10 cellular contexts compared by ENCODE assay signal in the genomic region with DNA sequence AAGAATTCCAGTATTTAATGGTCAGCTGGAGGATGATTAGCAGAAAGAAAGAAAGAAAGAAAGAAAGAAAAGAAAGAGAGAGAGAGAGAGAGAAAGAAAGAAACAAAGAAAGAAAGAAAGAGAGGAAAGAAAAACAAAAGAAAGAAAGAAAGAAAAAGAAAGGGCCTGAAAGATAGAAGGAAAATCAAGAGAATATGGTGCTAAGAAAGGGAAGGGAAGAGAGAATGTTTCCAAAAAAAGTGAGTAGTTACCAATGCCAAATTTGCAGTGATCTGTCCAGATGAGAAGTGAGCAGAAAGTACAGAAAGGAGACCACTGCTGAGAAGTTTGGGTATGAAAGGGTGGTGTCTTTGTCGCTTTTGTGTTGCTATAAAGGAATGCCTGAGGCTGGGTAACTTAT. TPM values are rescaled to one million over a fixed set of nuclear protein-coding genes. Genes with fewer than 3 reads are reported as not detected.
"Had no signal": no experiment of that assay in that cellular context is flagged by ENCODE, and none has a peak within 500 bp of the region (broad histone marks: within the 10 kb centered on the region; RNA-seq: fewer than 3 reads in every experiment).

No MANE protein-coding gene starts in this region.

- H2AFZ ChIP-seq: GM23248 had no signal

- H3K27ac Mint-ChIP-seq: H9, HFFc6 had no signal

- H3K9me3 Mint-ChIP-seq: H9, HFFc6 had no signal

- DNase-seq: GM23248, H9, HCEC 1CT, HFFc6, IMR-90 had no signal

- H3K4me2 ChIP-seq: KMS-11 had no signal

- H3K4me3 Mint-ChIP-seq: H9, HFFc6 had no signal

- H3K27ac ChIP-seq: GM23248, KMS-11 had no signal

- H3K9ac ChIP-seq: GM23248, KMS-11 had no signal

- FAIRE-seq: H1, H54, HTR-8/SVneo had no signal

- H3K4me3 ChIP-seq: GM23248 had no signal

RNA-seq across cellular contexts. Expression of gene SLC17A4, which starts 26.6 kb away (rescaled TPM):
- total RNA-seq: GM23248, H1, H9, HFFc6, IMR-90 had no signal
- polyA plus RNA-seq: GM23248, H1, IMR-90 had no signal

RNA-seq across cellular contexts. Expression of gene SLC17A1, which starts 50.7 kb away (rescaled TPM):
- total RNA-seq: GM23248, H1, H9, HFFc6, HT-29, IMR-90 had no signal
- polyA plus RNA-seq: GM23248, H1, IMR-90 had no signal
